Comparison of ENCODE assay signal across 8 cellular contexts in the genomic region with DNA sequence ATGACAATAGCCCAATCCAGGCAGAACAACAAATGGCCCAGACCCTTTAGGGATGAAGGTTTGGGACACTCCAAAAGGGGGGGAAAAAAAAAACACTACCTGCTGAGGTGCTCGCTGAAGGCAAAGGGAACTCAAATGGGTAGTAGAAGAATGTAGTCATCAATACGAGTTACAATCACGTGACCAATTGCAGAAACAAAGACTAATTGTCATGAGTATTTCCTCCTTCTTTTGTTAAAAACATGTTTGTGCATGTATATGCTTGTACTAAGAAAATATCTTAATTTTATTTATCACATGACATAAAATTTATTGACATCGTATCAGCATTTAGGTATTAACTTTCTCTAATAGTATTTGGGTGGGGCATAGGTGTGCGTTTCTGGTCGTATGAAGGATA.
"Had no signal": no experiment of that assay in that cellular context is flagged by ENCODE, and none has a peak within 500 bp of the region (broad histone marks: within the 10 kb centered on the region; RNA-seq: fewer than 3 reads in every experiment).

No MANE protein-coding gene starts in this region.

- DNase-seq: GDM1, GF-D8 had no signal

- FAIRE-seq: G401.6, GM12878, GM12891, GM12892, GM18507, GM19239 had no signal

- H3K4me3 ChIP-seq: GM12878 had no signal

- ATAC-seq: GM12878 had no signal
